In genomic region chr1:156001021-156001681, GRCh38 we compare ENCODE assay signal across 24 cellular contexts. TPM values are rescaled to one million over a fixed set of nuclear protein-coding genes. Genes with fewer than 3 reads are reported as not detected.
DNase-seq lines count a peak whose midpoint lies in the region; ATAC-seq, FAIRE-seq and TF ChIP-seq lines count a peak whose summit lies in the region.
"Had no signal": no experiment of that assay in that cellular context is flagged by ENCODE, and none has a peak within 500 bp of the region (broad histone marks: within the 10 kb centered on the region; RNA-seq: fewer than 3 reads in every experiment).

No MANE protein-coding gene starts in this region.

- no peak for ATAC-seq in activated T-helper 17 cell treated with anti-CD3 and anti-CD28 coated beads, Interleukin-2, amount 50 U/mL, for 72 hours (replicated peaks)
- no peak for ATAC-seq in omental fat pad (ENCODE audit: low FRiP score)
- ATAC-seq: esophagus mucosa had no signal

- no peak for TF ChIP-seq CTCF in HFFc6 (IDR thresholded peaks at IDR 0.05)
- TF ChIP-seq CTCF in liver (IDR thresholded peaks at IDR 0.05; ENCODE audit: low read depth, low read length, missing input control), result no peak
- TF ChIP-seq CTCF in stomach (IDR thresholded peaks at IDR 0.05), result no peak
- TF ChIP-seq CTCF in omental fat pad (IDR thresholded peaks at IDR 0.05), result no peak

- WGBS in liver, result 30% methylated on average over 11 of the region's 11 CpGs
- 34 to 54% (median 41%) methylated on average over 11 of the region's 11 CpGs for WGBS in stomach, 5 donors

- no peaks in the 10 kb centered on the region for H3K36me3 Mint-ChIP-seq in HFFc6 (ENCODE audit: low read depth)
- H3K36me3 Mint-ChIP-seq in activated T-helper 17 cell treated with anti-CD3 and anti-CD28 coated beads, Interleukin-2, amount 50 U/mL, for 72 hours (ENCODE audit: low read depth), result no peaks in the 10 kb centered on the region

- peak overlapping the region; percentile 8 to 21 for H3K9ac ChIP-seq in liver (ENCODE audit: low read depth in 1 of 2, low read length in 2 of 2)

- no peak for DNase-seq in HFFc6
- no peak for DNase-seq in stomach
- no peak for DNase-seq in OCI-M1 (lab: John Stamatoyannopoulos, UW)
- DNase-seq in GM19239 (ENCODE audit: insufficient read length, low spot score), result no peak
- DNase-seq in NCI-H1105 treated with DMSO at 0.1 percent for 48 hours (lab: John Stamatoyannopoulos, UW), result no peak
- no peak for DNase-seq in omental fat pad (ENCODE audit: low spot score)
- DNase-seq: activated CD4-positive, alpha-beta T cell treated with anti-CD3 and anti-CD28 coated beads for 1 hour; activated gamma-delta T cell treated with Interleukin-2 at 50 U/mL for 16 hours; dermis blood vessel endothelial cell; DMS53; head of caudate nucleus; IMR-90; midbrain; NCI-H2171 treated with DMSO at 0.1 percent for 48 hours; NCI-H774; ovary; Right ventricle myocardium superior; tibial artery had no signal

- no peak for FAIRE-seq in GM19239 (lab: Jason Lieb, UNC)

- no peaks in the 10 kb centered on the region for H3K9me3 Mint-ChIP-seq in HFFc6
- H3K9me3 Mint-ChIP-seq in activated T-helper 17 cell treated with anti-CD3 and anti-CD28 coated beads, Interleukin-2, amount 50 U/mL, for 72 hours, result no peaks in the 10 kb centered on the region

- H3K4me3 ChIP-seq in liver (ENCODE audit: low read depth in 1 of 3, low read length in 3 of 3) (no peak overlapping the region), stomach (peak overlapping the region in 3 of 4 donors; percentile 15 to 38 (median 17))
- H3K4me3 ChIP-seq: ovary, tibial artery had no signal

- H3K36me3 ChIP-seq in liver (ENCODE audit: control insufficient read depth in 4 of 4, insufficient read depth in 3 of 4, low read depth in 1 of 4, low read length in 3 of 4) (no peaks in the 10 kb centered on the region), stomach (no peaks in the 10 kb centered on the region)
- H3K36me3 ChIP-seq: ovary had no signal

- H3K27me3 ChIP-seq in liver (ENCODE audit: control insufficient read depth in 4 of 4, insufficient read depth in 4 of 4, low read length in 3 of 4) (no peaks in the 10 kb centered on the region), stomach (no peaks in the 10 kb centered on the region)
- H3K27me3 ChIP-seq: ovary, tibial artery had no signal

- H3K4me1 Mint-ChIP-seq in HFFc6 (ENCODE audit: low read depth), result peaks cover 29% of the 10 kb centered on the region
- H3K4me1 Mint-ChIP-seq in activated T-helper 17 cell treated with anti-CD3 and anti-CD28 coated beads, Interleukin-2, amount 50 U/mL, for 72 hours, result peaks cover 9% of the 10 kb centered on the region

- H3K9me3 ChIP-seq in liver (ENCODE audit: control insufficient read depth in 4 of 4, low read length in 3 of 4) (no peaks in the 10 kb centered on the region), stomach (no peaks in the 10 kb centered on the region)
- H3K9me3 ChIP-seq: ovary, tibial artery had no signal

- H3K27ac Mint-ChIP-seq in HFFc6, result peak overlapping the region; percentile 17
- peak overlapping the region; percentile 13 for H3K27ac Mint-ChIP-seq in activated T-helper 17 cell treated with anti-CD3 and anti-CD28 coated beads, Interleukin-2, amount 50 U/mL, for 72 hours

- H3K27me3 Mint-ChIP-seq in HFFc6 (ENCODE audit: insufficient read depth), result peaks cover 3% of the 10 kb centered on the region
- no peaks in the 10 kb centered on the region for H3K27me3 Mint-ChIP-seq in activated T-helper 17 cell treated with anti-CD3 and anti-CD28 coated beads, Interleukin-2, amount 50 U/mL, for 72 hours

- intact Hi-C loops in stomach (cut with DNase I; ENCODE audit: low total_unique reads), result no loop called here

- peak overlapping the region in 1 of 2 donors; percentile 9 for H3K27ac ChIP-seq in liver (ENCODE audit: low read depth in 1 of 2, low read length in 2 of 2)
- peak overlapping the region; percentile 61 to 78 (median 68) for H3K27ac ChIP-seq in stomach
- H3K27ac ChIP-seq: C4-2B, ovary, tibial artery had no signal

- TF ChIP-seq EP300 in stomach (IDR thresholded peaks at IDR 0.05), result no peak

- H3K4me1 ChIP-seq in liver (ENCODE audit: control insufficient read depth in 4 of 4, insufficient read depth in 4 of 4, low read length in 3 of 4), result peaks cover 0 to 14% (median 9%) of the 10 kb centered on the region in 4 donors
- peaks cover 0 to 19% (median 17%) of the 10 kb centered on the region in 4 donors for H3K4me1 ChIP-seq in stomach
- H3K4me1 ChIP-seq: tibial artery had no signal

- TF ChIP-seq RAD21 in liver (IDR thresholded peaks at IDR 0.05), result no peak

- H3K4me3 Mint-ChIP-seq in HFFc6, result peak overlapping the region; percentile 1; the same call in 1 of the 2 replicates
- H3K4me3 Mint-ChIP-seq in activated T-helper 17 cell treated with anti-CD3 and anti-CD28 coated beads, Interleukin-2, amount 50 U/mL, for 72 hours, result no peak overlapping the region

- no peak for TF ChIP-seq POLR2A in stomach (IDR thresholded peaks at IDR 0.05)

TF ChIP-seq in liver, 16 proteins besides CTCF, POLR2A, EP300 and RAD21:
- TF ChIP-seq HNF4A (conservative IDR thresholded peaks at IDR 0.05) (peak in 1 of 2 donors; percentile 4), GABPA (IDR thresholded peaks at IDR 0.05 in 1 of 2, conservative IDR thresholded peaks at IDR 0.05 in 1 of 2) (no peak), FOXA1 (IDR thresholded peaks at IDR 0.05) (no peak)

RNA-seq across cellular contexts. Expression of gene SSR2, which starts 19.6 kb away (rescaled TPM):
- total RNA-seq in HFFc6 (2021; fragmentation: NEBNext Ultra II Directional; extraction: Animal tissue kit (Norgen Biotek cat#: 25700)), result 100 to 1,000 TPM; 341 to 419 (median 374) TPM
- 100 to 1,000 TPM; 194 to 208 TPM for total RNA-seq in activated T-helper 17 cell treated with anti-CD3 and anti-CD28 coated beads, Interleukin-2, amount 50 U/mL, for 72 hours
- 100 to 1,000 TPM; 101 to 264 TPM for total RNA-seq in liver
- polyA plus RNA-seq in liver, result 100 to 1,000 TPM in 1 of 2 donors, 10 to 100 TPM in 1; 93.1 to 245 TPM
- total RNA-seq in stomach, result 100 to 1,000 TPM in 4 of 5 donors, 10 to 100 TPM in 1; 67.1 to 354 (median 216) TPM
- polyA plus RNA-seq in stomach, result 100 to 1,000 TPM; 223 to 309 (median 242) TPM
- total RNA-seq in omental fat pad, result 100 to 1,000 TPM; 197 to 397 (median 308) TPM

RNA-seq across cellular contexts. Expression of gene ARHGEF2, which starts 22.8 kb away (rescaled TPM):
- 10 to 100 TPM; 82.0 to 94.6 (median 83.9) TPM for total RNA-seq in HFFc6 (2021; fragmentation: NEBNext Ultra II Directional; extraction: Animal tissue kit (Norgen Biotek cat#: 25700))
- total RNA-seq in activated T-helper 17 cell treated with anti-CD3 and anti-CD28 coated beads, Interleukin-2, amount 50 U/mL, for 72 hours, result 100 to 1,000 TPM; 108 to 205 TPM
- total RNA-seq in liver (10 to 100 TPM; 14.1 to 59.1 TPM), stomach (100 to 1,000 TPM in 3 of 5 donors, 10 to 100 TPM in 2; 34.8 to 376 (median 180) TPM), omental fat pad (100 to 1,000 TPM in 2 of 4 donors, 10 to 100 TPM in 2; 89.5 to 151 (median 98.6) TPM)
- polyA plus RNA-seq in liver (1 to 10 TPM; 3.2 to 6.4 TPM), stomach (10 to 100 TPM; 20.4 to 27.6 (median 24.7) TPM)

RNA-seq across cellular contexts. Expression of gene UBQLN4, which starts 52.4 kb away (rescaled TPM):
- total RNA-seq in HFFc6 (2021; fragmentation: NEBNext Ultra II Directional; extraction: Animal tissue kit (Norgen Biotek cat#: 25700)), result 10 to 100 TPM; 31.6 to 36.0 (median 32.9) TPM
- 10 to 100 TPM; 31.9 to 36.7 TPM for total RNA-seq in activated T-helper 17 cell treated with anti-CD3 and anti-CD28 coated beads, Interleukin-2, amount 50 U/mL, for 72 hours
- 10 to 100 TPM in 1 of 2 donors, 1 to 10 TPM in 1; 9.2 to 13.5 TPM for total RNA-seq in liver
- 10 to 100 TPM in 1 of 2 donors, 1 to 10 TPM in 1; 7.4 to 17.8 TPM for polyA plus RNA-seq in liver
- 10 to 100 TPM in 3 of 5 donors, 1 to 10 TPM in 2; 6.4 to 41.1 (median 14.0) TPM for total RNA-seq in stomach
- 10 to 100 TPM; 17.3 to 25.5 (median 20.6) TPM for polyA plus RNA-seq in stomach
- total RNA-seq in omental fat pad, result 10 to 100 TPM; 16.2 to 24.5 (median 18.6) TPM

RNA-seq across cellular contexts. Expression of gene LAMTOR2, which starts 53.4 kb away (rescaled TPM):
- total RNA-seq in HFFc6 (2021; fragmentation: NEBNext Ultra II Directional; extraction: Animal tissue kit (Norgen Biotek cat#: 25700)), result 10 to 100 TPM; 48.5 to 73.6 (median 62.5) TPM
- total RNA-seq in activated T-helper 17 cell treated with anti-CD3 and anti-CD28 coated beads, Interleukin-2, amount 50 U/mL, for 72 hours, result 10 to 100 TPM; 39.9 to 55.6 TPM
- total RNA-seq in liver (10 to 100 TPM; 30.4 to 42.9 TPM), stomach (10 to 100 TPM in 3 of 5 donors, 1 to 10 TPM in 1, not detected in 1; 7.0 to 40.6 (median 21.4) TPM), omental fat pad (10 to 100 TPM; 45.8 to 74.3 (median 65.0) TPM)
- polyA plus RNA-seq in liver (100 to 1,000 TPM; 115 to 152 TPM), stomach (100 to 1,000 TPM; 123 to 170 (median 158) TPM)

RNA-seq across cellular contexts. Expression of gene RXFP4, which starts 59.7 kb away (rescaled TPM):
- not detected for total RNA-seq in HFFc6 (2021; fragmentation: NEBNext Ultra II Directional; extraction: Animal tissue kit (Norgen Biotek cat#: 25700))
- not detected for total RNA-seq in activated T-helper 17 cell treated with anti-CD3 and anti-CD28 coated beads, Interleukin-2, amount 50 U/mL, for 72 hours
- total RNA-seq in liver, result not detected
- not detected for polyA plus RNA-seq in liver
- 10 to 100 TPM in 1 of 5 donors, not detected in 4; 50.4 TPM for total RNA-seq in stomach
- not detected for polyA plus RNA-seq in stomach
- total RNA-seq in omental fat pad, result not detected
- total RNA-seq: dermis blood vessel endothelial cell; esophagus mucosa; IMR-90; ovary; Right ventricle myocardium superior; skeletal muscle tissue; T-helper 1 cell treated with Interleukin-12 subunit alpha and Interleukin-12 subunit beta and Interleukin-4 antibody, amounts not matched to agents 30 ng/mL and 1 ng/mL, for 36 hours had no signal
- polyA plus RNA-seq: IMR-90, ovary had no signal

Comparison
In these comparisons a context has a peak if more than half of its experiments do, and no peak if none do; other contexts are left out.
1. H3K4me3 ChIP-seq: peak in stomach (3 of 4); none in liver (0 of 3).